9 cellular contexts compared by ENCODE assay signal in genomic region chr17:17032131-17032692, GRCh38. TPM values are rescaled to one million over a fixed set of nuclear protein-coding genes. Genes with fewer than 3 reads are reported as not detected.
DNase-seq lines count a peak whose midpoint lies in the region; ATAC-seq, FAIRE-seq and TF ChIP-seq lines count a peak whose summit lies in the region.
"Had no signal": no experiment of that assay in that cellular context is flagged by ENCODE, and none has a peak within 500 bp of the region (broad histone marks: within the 10 kb centered on the region; RNA-seq: fewer than 3 reads in every experiment).

No MANE protein-coding gene starts in this region.

- no peaks in the 10 kb centered on the region for H4K20me1 ChIP-seq in GM23248 (ENCODE audit: insufficient read depth)
- no peaks in the 10 kb centered on the region for H4K20me1 ChIP-seq in astrocyte (ENCODE audit: insufficient read depth, low read length)

- H3K79me2 ChIP-seq in GM23248 (ENCODE audit: insufficient read depth) = no peaks in the 10 kb centered on the region
- H3K79me2 ChIP-seq in astrocyte (ENCODE audit: insufficient read depth, low read length) = no peaks in the 10 kb centered on the region

- TF ChIP-seq CTCF in astrocyte (IDR thresholded peaks at IDR 0.05; ENCODE audit: insufficient read depth, low read depth, low read length) = no peak
- TF ChIP-seq CTCF in psoas muscle (IDR thresholded peaks at IDR 0.05) = no peak

- H3K4me1 ChIP-seq in GM23248 (ENCODE audit: insufficient read depth) (peaks cover 43% of the 10 kb centered on the region), astrocyte (ENCODE audit: insufficient read depth, low read length) (peaks cover 55% of the 10 kb centered on the region), psoas muscle (peaks cover 36% of the 10 kb centered on the region)

- no peak overlapping the region for H3K4me3 Mint-ChIP-seq in astrocyte (ENCODE audit: unreplicated experiment)
- H3K4me3 Mint-ChIP-seq: activated B cell treated with CpG ODN at 0.5 μM for 24 hours had no signal

- H3K27me3 Mint-ChIP-seq in astrocyte (ENCODE audit: low read depth, unreplicated experiment) = peaks cover 2% of the 10 kb centered on the region
- H3K27me3 Mint-ChIP-seq: activated B cell treated with CpG ODN at 0.5 μM for 24 hours had no signal

- H3K9me3 Mint-ChIP-seq in astrocyte (ENCODE audit: unreplicated experiment) = no peaks in the 10 kb centered on the region
- H3K9me3 Mint-ChIP-seq: activated B cell treated with CpG ODN at 0.5 μM for 24 hours had no signal

- in situ Hi-C loops in GM23248 (cut with MboI) = no loop called here

- H2AFZ ChIP-seq in GM23248 (peak overlapping the region; percentile 54), astrocyte (ENCODE audit: low read depth, low read length) (peak overlapping the region; percentile 37)

- 29 to 33% methylated on average over 13 of the region's 13 CpGs for WGBS in GM23248 (ENCODE audit: low coverage in 1 of 2, low lambda C conversion rate in 2 of 2, missing lambda C conversion rate in 2 of 2), 2 experiments
- 18 to 27% (median 26%) methylated on average over 13 of the region's 13 CpGs for WGBS in psoas muscle, 3 donors

- intact Hi-C loops in left ventricle myocardium superior (cut with micrococcal nuclease) = no loop called here
- intact Hi-C loops in psoas muscle (cut with DNase I) = loop anchor here in 1 of 2 donors (10.0 kb wide), 1 partner anchor 183 kb away; no protein-coding TSS in a partner anchor

- H3K27me3 ChIP-seq in GM23248 (replicated peaks; ENCODE audit: insufficient read depth) (no peaks in the 10 kb centered on the region), astrocyte (ENCODE audit: insufficient read depth, low read length) (no peaks in the 10 kb centered on the region), psoas muscle (ENCODE audit: insufficient read depth in 3 of 3, low read length in 2 of 3) (no peaks in the 10 kb centered on the region)

- H3K27ac ChIP-seq in GM23248 (peak overlapping the region; percentile 77), astrocyte (ENCODE audit: low read depth, low read length) (peak overlapping the region; percentile 54), psoas muscle (peak overlapping the region; percentile 73)

- ATAC-seq in left ventricle myocardium superior (peak; percentile 83), psoas muscle (peak; percentile 52 to 76 (median 59))

- DNase-seq in GM23248 (peak; percentile 97), astrocyte (ENCODE audit: low read depth) (peak; percentile 95), left ventricle myocardium superior (peak; percentile 81), psoas muscle (peak; percentile 73 to 86), DMS153 (lab: John Stamatoyannopoulos, UW) (no peak), NK-92 (lab: John Stamatoyannopoulos, UW; ENCODE audit: unreplicated experiment) (no peak)
- no peak for DNase-seq in effector CD8-positive, alpha-beta T cell (lab: John Stamatoyannopoulos, UW)
- no peak for DNase-seq in activated naive CD4-positive, alpha-beta T cell (lab: John Stamatoyannopoulos, UW)
- DNase-seq: activated B cell treated with CpG ODN at 0.5 μM for 24 hours had no signal

- H3F3A ChIP-seq in GM23248 (ENCODE audit: insufficient read depth) = peaks cover 15% of the 10 kb centered on the region; the same call in 1 of the 2 replicates

- H3K4me2 ChIP-seq in GM23248 (ENCODE audit: unreplicated experiment) = peak overlapping the region; percentile 37
- peak overlapping the region; percentile 63 for H3K4me2 ChIP-seq in astrocyte (ENCODE audit: low read length)

- H3K27ac Mint-ChIP-seq in astrocyte (ENCODE audit: unreplicated experiment) = no peak overlapping the region
- H3K27ac Mint-ChIP-seq: activated B cell treated with CpG ODN at 0.5 μM for 24 hours had no signal

- H3K9ac ChIP-seq in GM23248 (peak overlapping the region; percentile 55), astrocyte (ENCODE audit: low read length) (peak overlapping the region; percentile 39)

- H3K4me1 Mint-ChIP-seq in astrocyte (ENCODE audit: low read depth, unreplicated experiment) = peaks cover 33% of the 10 kb centered on the region

- H3K4me3 ChIP-seq in GM23248 (no peak overlapping the region), astrocyte (ENCODE audit: insufficient read depth, low read depth, low read length) (no peak overlapping the region), psoas muscle (no peak overlapping the region)

- no peaks in the 10 kb centered on the region for H3K36me3 ChIP-seq in GM23248 (ENCODE audit: low read depth)
- no peaks in the 10 kb centered on the region for H3K36me3 ChIP-seq in astrocyte (ENCODE audit: insufficient read depth, low read length)
- H3K36me3 ChIP-seq in psoas muscle (ENCODE audit: insufficient read depth in 1 of 2, low read depth in 1 of 2) = no peaks in the 10 kb centered on the region

- H3K9me3 ChIP-seq in GM23248 (ENCODE audit: low read depth) (no peaks in the 10 kb centered on the region), astrocyte (ENCODE audit: insufficient read depth, low read depth, low read length) (no peaks in the 10 kb centered on the region), psoas muscle (no peaks in the 10 kb centered on the region)

- no peaks in the 10 kb centered on the region for H3K9me2 ChIP-seq in GM23248 (ENCODE audit: insufficient read depth)

- FAIRE-seq in astrocyte (lab: Jason Lieb, UNC) = peak; percentile 9

- no peaks in the 10 kb centered on the region for H3K36me3 Mint-ChIP-seq in astrocyte (ENCODE audit: low read depth, unreplicated experiment)

RNA-seq across cellular contexts. Expression of gene MPRIP, which starts 10.0 kb away (rescaled TPM):
- 292 TPM in 2 replicates for total RNA-seq in GM23248 (2014; rRNA removed; shearing (Covaris generic))
- polyA plus RNA-seq in GM23248 (2016; fragmentation: Nextera tagmentation; extraction: Ambion mirVana) (68.4 and 73.5 TPM in 2 replicates), psoas muscle (100 to 1,000 TPM; 142 to 270 (median 184) TPM)
- total RNA-seq in astrocyte (163 and 176 TPM in 2 replicates), left ventricle myocardium superior (335 TPM), psoas muscle (100 to 1,000 TPM; 228 to 322 (median 258) TPM)

Comparison
In these comparisons a context has a peak if more than half of its experiments do, and no peak if none do; other contexts are left out.
1. DNase-seq: peak in GM23248 (single experiment), astrocyte (single experiment), left ventricle myocardium superior (single experiment) and psoas muscle (2 of 2); none in DMS153 (single experiment), NK-92 (single experiment), effector CD8-positive, alpha-beta T cell (single experiment) and activated naive CD4-positive, alpha-beta T cell (0 of 4).
2. Peak in every context shown above with its lines, with median percentiles within 50 percentile points of each other: H3K27ac ChIP-seq.